1 cellular context compared by ENCODE assay signal in genomic region chr7:50206521-50207250, GRCh38.
TF ChIP-seq lines count a peak whose summit lies in the region.

No MANE protein-coding gene starts in this region.

TF ChIP-seq in WTC11, 78 proteins besides CTCF, POLR2A, EP300 and RAD21 (continued from another document):
- TF ChIP-seq, protein P1, sequence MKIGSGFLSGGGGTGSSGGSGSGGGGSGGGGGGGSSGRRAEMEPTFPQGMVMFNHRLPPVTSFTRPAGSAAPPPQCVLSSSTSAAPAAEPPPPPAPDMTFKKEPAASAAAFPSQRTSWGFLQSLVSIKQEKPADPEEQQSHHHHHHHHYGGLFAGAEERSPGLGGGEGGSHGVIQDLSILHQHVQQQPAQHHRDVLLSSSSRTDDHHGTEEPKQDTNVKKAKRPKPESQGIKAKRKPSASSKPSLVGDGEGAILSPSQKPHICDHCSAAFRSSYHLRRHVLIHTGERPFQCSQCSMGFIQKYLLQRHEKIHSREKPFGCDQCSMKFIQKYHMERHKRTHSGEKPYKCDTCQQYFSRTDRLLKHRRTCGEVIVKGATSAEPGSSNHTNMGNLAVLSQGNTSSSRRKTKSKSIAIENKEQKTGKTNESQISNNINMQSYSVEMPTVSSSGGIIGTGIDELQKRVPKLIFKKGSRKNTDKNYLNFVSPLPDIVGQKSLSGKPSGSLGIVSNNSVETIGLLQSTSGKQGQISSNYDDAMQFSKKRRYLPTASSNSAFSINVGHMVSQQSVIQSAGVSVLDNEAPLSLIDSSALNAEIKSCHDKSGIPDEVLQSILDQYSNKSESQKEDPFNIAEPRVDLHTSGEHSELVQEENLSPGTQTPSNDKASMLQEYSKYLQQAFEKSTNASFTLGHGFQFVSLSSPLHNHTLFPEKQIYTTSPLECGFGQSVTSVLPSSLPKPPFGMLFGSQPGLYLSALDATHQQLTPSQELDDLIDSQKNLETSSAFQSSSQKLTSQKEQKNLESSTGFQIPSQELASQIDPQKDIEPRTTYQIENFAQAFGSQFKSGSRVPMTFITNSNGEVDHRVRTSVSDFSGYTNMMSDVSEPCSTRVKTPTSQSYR (CRISPR knock-in tag; IDR thresholded peaks at IDR 0.05) = no peak
- TF ChIP-seq ZNF121 (CRISPR knock-in tag; IDR thresholded peaks at IDR 0.05) (no peak), ATF3 (CRISPR knock-in tag; conservative IDR thresholded peaks at IDR 0.05) (no peak), NFATC4 (CRISPR knock-in tag; IDR thresholded peaks at IDR 0.05) (no peak), ZNF232 (CRISPR knock-in tag; IDR thresholded peaks at IDR 0.05) (no peak)
